ENCODE assay signal across 9 cellular contexts in the genomic region with DNA sequence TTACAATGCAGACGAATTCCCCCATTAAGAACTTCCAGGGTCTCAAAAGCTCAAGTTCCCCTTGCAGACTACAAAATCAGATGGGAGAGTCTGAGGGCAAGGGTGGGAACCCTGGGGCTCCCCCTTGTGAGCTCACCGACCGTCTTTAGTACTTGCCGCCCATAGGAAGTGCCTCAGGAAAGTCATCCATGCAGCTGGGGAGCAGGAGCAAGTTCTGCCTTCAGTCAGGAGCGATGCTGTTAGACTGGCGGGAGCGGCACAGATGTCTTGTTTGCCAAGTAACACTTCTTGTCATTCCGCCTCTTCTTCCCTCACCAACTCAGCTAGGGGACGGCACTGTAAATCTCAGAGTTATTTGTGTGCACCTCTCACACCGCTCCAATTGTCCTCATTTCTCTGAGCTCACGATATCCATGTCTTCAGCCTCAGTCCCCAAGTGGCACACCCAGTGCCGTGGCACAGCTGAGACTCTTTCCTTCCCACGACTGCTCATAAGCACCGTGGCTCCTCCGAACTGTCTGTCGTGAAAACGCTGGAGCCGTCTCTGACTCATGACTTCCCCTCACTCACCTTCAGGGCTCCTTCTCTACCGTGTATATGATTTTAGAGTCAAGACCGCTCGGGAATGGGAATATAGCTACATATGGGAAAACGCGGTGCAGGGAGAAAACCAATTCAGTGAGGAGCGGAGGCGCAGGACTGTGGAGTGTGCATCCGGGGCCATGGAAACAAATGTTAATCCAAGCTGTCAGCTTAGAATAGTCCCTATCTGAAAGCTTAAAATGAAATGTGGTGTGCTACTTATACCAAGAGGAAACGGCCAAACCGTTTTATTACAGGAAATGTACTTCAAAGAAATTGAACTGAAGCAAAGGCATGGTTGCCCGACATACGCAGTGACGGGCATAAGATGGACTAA. TPM values are rescaled to one million over a fixed set of nuclear protein-coding genes. Genes with fewer than 3 reads are reported as not detected.
DNase-seq lines count a peak whose midpoint lies in the region; ATAC-seq and TF ChIP-seq lines count a peak whose summit lies in the region.
"Had no signal": no experiment of that assay in that cellular context is flagged by ENCODE, and none has a peak within 500 bp of the region (broad histone marks: within the 10 kb centered on the region; RNA-seq: fewer than 3 reads in every experiment).

No MANE protein-coding gene starts in this region.

- WGBS in right cardiac atrium: 70% methylated on average over 31 of the region's 31 CpGs

- in situ Hi-C loops in brain microvascular endothelial cell (cut with HindIII; ENCODE audit: low pct_ligation_motif_present, low sequenced_read_pairs): no loop called here

- peak overlapping the region; percentile 91 to 100 (median 97) for H3K27ac Mint-ChIP-seq in immature natural killer cell

- H3K4me1 Mint-ChIP-seq in immature natural killer cell: peaks cover 51 to 57% of the 10 kb centered on the region in 2 donors

- H3K36me3 Mint-ChIP-seq in immature natural killer cell: peaks cover 12 to 20% (median 19%) of the 10 kb centered on the region in 3 donors

- H3K36me3 ChIP-seq in brain microvascular endothelial cell (replicated peaks): no peaks in the 10 kb centered on the region

- peak overlapping the region; percentile 87 to 96 (median 91) for H3K4me3 Mint-ChIP-seq in immature natural killer cell

- H3K27me3 Mint-ChIP-seq in immature natural killer cell (ENCODE audit: low read depth in 3 of 3): no peaks in the 10 kb centered on the region

- H3K27me3 ChIP-seq in right cardiac atrium (ENCODE audit: control insufficient read depth, insufficient read depth): no peaks in the 10 kb centered on the region
- H3K27me3 ChIP-seq in brain microvascular endothelial cell (replicated peaks): no peaks in the 10 kb centered on the region

- no peak for DNase-seq in right cardiac atrium
- no peak for DNase-seq in Right ventricle myocardium superior
- DNase-seq in activated CD4-positive, alpha-beta T cell treated with anti-CD3 and anti-CD28 coated beads for 4 hours: peak; percentile 70 to 73
- peak; percentile 57 to 62 (median 60) for DNase-seq in immature natural killer cell
- DNase-seq in stimulated activated naive CD4-positive, alpha-beta T cell treated with Interleukin-2 at 50 U/mL for 16 hours (lab: John Stamatoyannopoulos, UW): peak; percentile 55
- no peak for DNase-seq in brain microvascular endothelial cell
- no peak for DNase-seq in NCI-H82 treated with DMSO at 0.1 percent for 48 hours (lab: John Stamatoyannopoulos, UW; ENCODE audit: unreplicated experiment)
- DNase-seq in DMS79 (lab: John Stamatoyannopoulos, UW): no peak

- peaks cover 6% of the 10 kb centered on the region for H3K4me1 ChIP-seq in right cardiac atrium (ENCODE audit: control insufficient read depth, insufficient read depth, low read length)

- no peaks in the 10 kb centered on the region for H3K9me3 ChIP-seq in right cardiac atrium (ENCODE audit: control insufficient read depth, low read length)

- intact Hi-C loops in right cardiac atrium (cut with DNase I) (no loop called here), Right ventricle myocardium superior (cut with DNase I) (no loop called here)

- peak in 1 of 2 donors; percentile 11 for ATAC-seq in right cardiac atrium
- no peak for ATAC-seq in Right ventricle myocardium superior (ENCODE audit: poor library complexity)
- ATAC-seq: Panc1 had no signal

- no peak for TF ChIP-seq CTCF in brain microvascular endothelial cell (IDR thresholded peaks at IDR 0.05; ENCODE audit: low read depth, low read length, missing control alignments)

- peaks cover 0 to under 1% (median 0%) of the 10 kb centered on the region in 6 donors for H3K9me3 Mint-ChIP-seq in immature natural killer cell

- H3K4me3 ChIP-seq in right cardiac atrium (ENCODE audit: low read length) (peak overlapping the region; percentile 33), brain microvascular endothelial cell (ENCODE audit: low read depth, low read length) (no peak overlapping the region)

- H3K27ac ChIP-seq in right cardiac atrium (ENCODE audit: low read length) (no peak overlapping the region), brain microvascular endothelial cell (no peak overlapping the region)

RNA-seq across cellular contexts. Expression of a gene that starts 34.0 kb away (rescaled TPM):
- total RNA-seq in right cardiac atrium (10 to 100 TPM; 25.7 to 35.4 (median 28.1) TPM), Right ventricle myocardium superior (21.0 TPM)
- polyA plus RNA-seq in right cardiac atrium (27.3 TPM), immature natural killer cell (10 to 100 TPM; 41.9 to 62.3 (median 47.5) TPM)

Comparison
In these comparisons a context has a peak if more than half of its experiments do, and no peak if none do; other contexts are left out.
1. DNase-seq: peak in activated CD4-positive, alpha-beta T cell treated with anti-CD3 and anti-CD28 coated beads for 4 hours (2 of 2), immature natural killer cell (3 of 3) and stimulated activated naive CD4-positive, alpha-beta T cell treated with Interleukin-2 at 50 U/mL for 16 hours (single experiment); none in right cardiac atrium (0 of 3), Right ventricle myocardium superior (single experiment), brain microvascular endothelial cell (single experiment), NCI-H82 treated with DMSO at 0.1 percent for 48 hours (single experiment) and DMS79 (single experiment).